30 cellular contexts compared by ENCODE assay signal in the genomic region with DNA sequence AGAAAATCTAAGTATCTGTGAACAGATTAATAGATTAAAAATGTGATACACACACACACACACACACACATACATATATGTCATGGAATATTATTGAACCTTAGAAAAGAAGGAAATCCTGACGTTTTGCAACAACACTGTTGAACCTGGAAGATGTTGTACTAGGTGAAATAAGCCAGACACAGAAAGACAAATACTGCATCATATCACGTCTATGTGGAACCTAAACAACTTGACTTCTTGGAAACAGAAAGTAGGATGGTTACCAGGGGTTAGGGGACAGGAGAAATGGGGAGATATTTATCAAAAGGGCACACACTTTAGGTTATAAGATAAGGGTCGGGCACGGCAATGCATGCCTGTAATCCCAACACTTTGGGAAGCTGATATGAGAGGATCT.
"Had no signal": no experiment of that assay in that cellular context is flagged by ENCODE, and none has a peak within 500 bp of the region (broad histone marks: within the 10 kb centered on the region; RNA-seq: fewer than 3 reads in every experiment).

No MANE protein-coding gene starts in this region.

- H3K4me3 ChIP-seq: adrenal gland, body of pancreas, colonic mucosa, esophagus squamous epithelium, gastroesophageal sphincter, heart right ventricle had no signal

- H3K9me3 ChIP-seq: adrenal gland, body of pancreas, colonic mucosa, esophagus squamous epithelium had no signal

- H3K9me3 Mint-ChIP-seq: activated naive CD4-positive, alpha-beta T cell treated with anti-CD3 and anti-CD28 coated beads, Interleukin-2, amount 50 U/mL, for 24 hours had no signal

- H3K4me1 ChIP-seq: adrenal gland, colonic mucosa, gastroesophageal sphincter, heart right ventricle had no signal

- ATAC-seq: activated CD4-positive, CD25-positive, alpha-beta regulatory T cell treated with anti-CD3 and anti-CD28 coated beads, Interleukin-2, amount 50 U/mL, for 24 hours; activated CD8-positive, alpha-beta memory T cell treated with anti-CD3 and anti-CD28 coated beads, Interleukin-2, amount 10 ng/mL, durations not matched to agents 7 days and 5 days; activated CD8-positive, alpha-beta T cell treated with anti-CD3 and anti-CD28 coated beads, Interleukin-2, amount 10 ng/mL, durations not matched to agents 7 days and 5 days; activated naive CD8-positive, alpha-beta T cell treated with anti-CD3 and anti-CD28 coated beads, Interleukin-2, amount 50 U/mL, for 24 hours; activated T-cell treated with anti-CD3 and anti-CD28 coated beads, Interleukin-2, amount 50 U/mL, for 4 hours; body of pancreas; gastroesophageal sphincter; heart right ventricle; T-cell had no signal

- H3K36me3 Mint-ChIP-seq: activated naive CD4-positive, alpha-beta T cell treated with anti-CD3 and anti-CD28 coated beads, Interleukin-2, amount 50 U/mL, for 24 hours; T-cell had no signal

- H3K27me3 ChIP-seq: adrenal gland, body of pancreas, colonic mucosa, esophagus squamous epithelium, gastroesophageal sphincter, heart right ventricle had no signal

- H3K36me3 ChIP-seq: adrenal gland, colonic mucosa, esophagus squamous epithelium, gastroesophageal sphincter, heart right ventricle, WERI-Rb-1 had no signal

- DNase-seq: activated B cell treated with CpG ODN at 0.5 μM for 24 hours; activated CD4-positive, alpha-beta memory T cell treated with anti-CD3 and anti-CD28 coated beads for 36 hours; activated CD4-positive, alpha-beta T cell treated with anti-CD3 and anti-CD28 coated beads, Interleukin-2, amount 50 U/mL, for 1 hour; activated CD8-positive, alpha-beta memory T cell treated with anti-CD3 and anti-CD28 coated beads, Interleukin-2, amount 10 ng/mL, durations not matched to agents 7 days and 5 days; activated CD8-positive, alpha-beta memory T cell treated with anti-CD3 and anti-CD28 coated beads, Interleukin-2, amount 50 U/mL, for 4 hours; activated CD8-positive, alpha-beta T cell treated with anti-CD3 and anti-CD28 coated beads, Interleukin-2, amount 10 ng/mL, durations not matched to agents 7 days and 5 days; activated effector memory CD4-positive, alpha-beta T cell treated with anti-CD3 and anti-CD28 coated beads, Interleukin-2, amount 50 U/mL, for 16 hours; activated naive CD4-positive, alpha-beta T cell treated with anti-CD3 and anti-CD28 coated beads for 36 hours; activated naive CD8-positive, alpha-beta T cell treated with anti-CD3 and anti-CD28 coated beads for 36 hours; activated naive CD8-positive, alpha-beta T cell treated with anti-CD3 and anti-CD28 coated beads, Interleukin-2, amount 50 U/mL, for 24 hours; activated T-cell treated with anti-CD3 and anti-CD28 coated beads, Interleukin-2, amount 50 U/mL, for 4 hours; adrenal gland; amygdala; aorta; body of pancreas; caudate nucleus; colonic mucosa; effector CD8-positive, alpha-beta T cell; esophagus squamous epithelium; foreskin melanocyte; heart right ventricle; SW 1271; T-cell; T1000; WERI-Rb-1 had no signal

- H3K27ac ChIP-seq: adrenal gland, body of pancreas, colonic mucosa, epithelial cell of prostate, esophagus squamous epithelium, gastroesophageal sphincter, heart right ventricle, WERI-Rb-1 had no signal

- H3K4me3 Mint-ChIP-seq: activated B cell treated with CpG ODN at 0.5 μM for 24 hours; activated CD4-positive, alpha-beta memory T cell treated with anti-CD3 and anti-CD28 coated beads for 36 hours; activated CD8-positive, alpha-beta memory T cell treated with anti-CD3 and anti-CD28 coated beads, Interleukin-2, amount 10 ng/mL, durations not matched to agents 7 days and 5 days; activated CD8-positive, alpha-beta T cell treated with anti-CD3 and anti-CD28 coated beads, Interleukin-2, amount 10 ng/mL, durations not matched to agents 7 days and 5 days; activated naive CD4-positive, alpha-beta T cell treated with anti-CD3 and anti-CD28 coated beads for 36 hours; activated naive CD4-positive, alpha-beta T cell treated with anti-CD3 and anti-CD28 coated beads, Interleukin-2, amount 50 U/mL, for 24 hours; activated naive CD8-positive, alpha-beta T cell treated with anti-CD3 and anti-CD28 coated beads for 36 hours; activated naive CD8-positive, alpha-beta T cell treated with anti-CD3 and anti-CD28 coated beads, Interleukin-2, amount 50 U/mL, for 24 hours; activated T-cell treated with anti-CD3 and anti-CD28 coated beads, Interleukin-2, amount 50 U/mL, for 4 hours; T-cell; T-helper 1 cell treated with Interleukin-12 subunit alpha and Interleukin-12 subunit beta and Interleukin-4 antibody, amounts not matched to agents 30 μg/mL and 1 μg/mL, for 36 hours had no signal

- H3K27me3 Mint-ChIP-seq: activated CD8-positive, alpha-beta memory T cell treated with anti-CD3 and anti-CD28 coated beads, Interleukin-2, amount 10 ng/mL, durations not matched to agents 7 days and 5 days; activated naive CD4-positive, alpha-beta T cell treated with anti-CD3 and anti-CD28 coated beads, Interleukin-2, amount 50 U/mL, for 24 hours; activated naive CD8-positive, alpha-beta T cell treated with anti-CD3 and anti-CD28 coated beads for 36 hours; activated naive CD8-positive, alpha-beta T cell treated with anti-CD3 and anti-CD28 coated beads, Interleukin-2, amount 50 U/mL, for 24 hours; T-cell had no signal

- H3K4me1 Mint-ChIP-seq: activated B cell treated with CpG ODN at 0.5 μM for 24 hours had no signal

- H3K27ac Mint-ChIP-seq: activated B cell treated with CpG ODN at 0.5 μM for 24 hours; activated CD4-positive, alpha-beta memory T cell treated with anti-CD3 and anti-CD28 coated beads for 36 hours; activated CD8-positive, alpha-beta memory T cell treated with anti-CD3 and anti-CD28 coated beads, Interleukin-2, amount 10 ng/mL, durations not matched to agents 7 days and 5 days; activated CD8-positive, alpha-beta T cell treated with anti-CD3 and anti-CD28 coated beads, Interleukin-2, amount 10 ng/mL, durations not matched to agents 7 days and 5 days; activated naive CD4-positive, alpha-beta T cell treated with anti-CD3 and anti-CD28 coated beads for 36 hours; activated naive CD4-positive, alpha-beta T cell treated with anti-CD3 and anti-CD28 coated beads, Interleukin-2, amount 50 U/mL, for 24 hours; activated naive CD8-positive, alpha-beta T cell treated with anti-CD3 and anti-CD28 coated beads for 36 hours; activated naive CD8-positive, alpha-beta T cell treated with anti-CD3 and anti-CD28 coated beads, Interleukin-2, amount 50 U/mL, for 24 hours; T-cell; T-helper 1 cell treated with Interleukin-12 subunit alpha and Interleukin-12 subunit beta and Interleukin-4 antibody, amounts not matched to agents 30 μg/mL and 1 μg/mL, for 36 hours had no signal
